Comparison of ENCODE assay signal across 8 cellular contexts in genomic region chrX:49627030-49627777, GRCh38. TPM values are rescaled to one million over a fixed set of nuclear protein-coding genes. Genes with fewer than 3 reads are reported as not detected.
DNase-seq lines count a peak whose midpoint lies in the region; ATAC-seq and TF ChIP-seq lines count a peak whose summit lies in the region.

No MANE protein-coding gene starts in this region.

- H3K27me3 ChIP-seq in A673 (replicated peaks; ENCODE audit: insufficient read depth, low read depth, low read length, poor library complexity) = no peaks in the 10 kb centered on the region

- BruUV-seq in A673 (replicated peaks; lab: Mats Ljungman, UMichigan) = no TSS peak

- TF ChIP-seq CTCF in A673 (conservative IDR thresholded peaks at IDR 0.05; ENCODE audit: low read depth, low read length) (peak; percentile 40; the same call in 1 of the 2 replicates), GM20000 (IDR thresholded peaks at IDR 0.05; ENCODE audit: extremely low read depth, missing control alignments) (no peak), activated B cell treated with CpG ODN at 0.5 μM for 24 hours (IDR thresholded peaks at IDR 0.05) (no peak)

- H3K36me3 Mint-ChIP-seq in activated B cell treated with CpG ODN at 0.5 μM for 24 hours (ENCODE audit: low read depth) = no peaks in the 10 kb centered on the region

- no peaks in the 10 kb centered on the region for H3K27me3 Mint-ChIP-seq in activated B cell treated with CpG ODN at 0.5 μM for 24 hours

- H3K4me3 Mint-ChIP-seq in activated B cell treated with CpG ODN at 0.5 μM for 24 hours = peak overlapping the region; percentile 24

- intact Hi-C loops in A673 (cut with micrococcal nuclease; ENCODE audit: unreplicated experiment) = no loop called here
- intact Hi-C loops in activated B cell treated with CpG ODN at 0.5 μM for 24 hours (cut with micrococcal nuclease) = no loop called here

- H3K36me3 ChIP-seq in A673 (ENCODE audit: insufficient read depth, low read length, poor library complexity, severe bottlenecking) = no peaks in the 10 kb centered on the region

- peaks cover 2% of the 10 kb centered on the region for H3K9me3 Mint-ChIP-seq in activated B cell treated with CpG ODN at 0.5 μM for 24 hours

- no peaks in the 10 kb centered on the region for H3K4me1 ChIP-seq in A673 (ENCODE audit: insufficient read depth, low read length, poor library complexity, severe bottlenecking)

- H3K9me3 ChIP-seq in A673 (ENCODE audit: low read depth, low read length, poor library complexity, severe bottlenecking) = no peaks in the 10 kb centered on the region

- no peak overlapping the region for H3K27ac ChIP-seq in A673 (ENCODE audit: low read depth, low read length, poor library complexity, severe bottlenecking)

- CTCF ChIA-PET in A673 (lab: Charles Lee) = no interaction called here
- CTCF ChIA-PET in activated B cell treated with CpG ODN at 0.5 μM for 24 hours (lab: Charles Lee) = no interaction called here

- POLR2A ChIA-PET in A673 (lab: Charles Lee; ENCODE audit: low non-redundant PET) = no interaction called here
- POLR2A ChIA-PET in activated B cell treated with CpG ODN at 0.5 μM for 24 hours (lab: Charles Lee) = no interaction called here

- DNase-seq in A673 (ENCODE audit: low spot score) (peak; percentile 11), GM20000 (ENCODE audit: low spot score) (peak; percentile 15), activated B cell treated with CpG ODN at 0.5 μM for 24 hours (no peak), iPS-NIHi11 (ENCODE audit: low spot score) (peak; percentile 15), DMS79 treated with DMSO at 0.1 percent for 48 hours (lab: John Stamatoyannopoulos, UW) (no peak)

- H3K4me3 ChIP-seq in A673 (ENCODE audit: low read depth, low read length, poor library complexity, severe bottlenecking) = no peak overlapping the region

- ATAC-seq in activated B cell treated with CpG ODN at 0.5 μM for 24 hours (ENCODE audit: low read depth) = no peak
- no peak for ATAC-seq in GM21367 (IDR thresholded peaks at IDR 0.05; ENCODE audit: unreplicated experiment)
- ATAC-seq in HG02884 (IDR thresholded peaks at IDR 0.05; ENCODE audit: unreplicated experiment) = no peak
- no peak for ATAC-seq in HG02759 (IDR thresholded peaks at IDR 0.05; ENCODE audit: unreplicated experiment)

- no peaks in the 10 kb centered on the region for H3K4me1 Mint-ChIP-seq in activated B cell treated with CpG ODN at 0.5 μM for 24 hours

- H3K27ac Mint-ChIP-seq in activated B cell treated with CpG ODN at 0.5 μM for 24 hours = no peak overlapping the region

RNA-seq across cellular contexts. Expression of gene GAGE1, which starts 28.4 kb away (rescaled TPM):
- total RNA-seq in A673 (2021) (not detected in 2 replicates), activated B cell treated with CpG ODN at 0.5 μM for 24 hours (not detected in 2 replicates)

RNA-seq across cellular contexts. Expression of gene GAGE2A, which starts 37.9 kb away (rescaled TPM):
- total RNA-seq in A673 (2021) (not detected in 2 replicates), activated B cell treated with CpG ODN at 0.5 μM for 24 hours (not detected in 2 replicates)

RNA-seq across cellular contexts. Expression of gene GAGE12H, which starts 47.5 kb away (rescaled TPM):
- total RNA-seq in A673 (2021) (not detected in 2 replicates), activated B cell treated with CpG ODN at 0.5 μM for 24 hours (not detected in 2 replicates)

RNA-seq across cellular contexts. Expression of gene GAGE12G, which starts 57.0 kb away (rescaled TPM):
- total RNA-seq in A673 (2021) = not detected in 2 replicates
- total RNA-seq in activated B cell treated with CpG ODN at 0.5 μM for 24 hours = not detected in 2 replicates

Comparison
In these comparisons a context has a peak if more than half of its experiments do, and no peak if none do; other contexts are left out.
1. DNase-seq: peak in A673 (single experiment), GM20000 (single experiment) and iPS-NIHi11 (single experiment); none in activated B cell treated with CpG ODN at 0.5 μM for 24 hours (single experiment) and DMS79 treated with DMSO at 0.1 percent for 48 hours (single experiment).